In the genomic region with DNA sequence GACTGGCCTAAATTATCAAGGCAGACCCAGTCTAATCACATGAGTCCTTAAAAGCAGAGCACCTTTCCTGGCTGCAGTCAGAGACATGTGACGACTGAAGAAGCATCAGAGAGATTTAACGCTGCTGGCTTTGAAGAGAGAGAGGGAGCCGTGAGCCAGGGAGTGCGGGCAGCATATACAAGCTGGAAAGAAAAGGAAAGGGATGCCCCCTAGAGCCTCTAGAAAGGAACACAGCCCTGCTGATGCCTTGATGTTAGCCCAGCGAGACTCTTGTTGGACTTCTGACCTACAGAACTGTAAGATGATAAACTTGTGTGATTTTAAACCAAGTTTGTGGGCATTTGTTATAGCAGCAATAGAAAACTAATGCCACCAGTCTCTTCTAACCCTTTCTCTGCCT, we compare ENCODE assay signal across 9 cellular contexts. TPM values are rescaled to one million over a fixed set of nuclear protein-coding genes. Genes with fewer than 3 reads are reported as not detected.
DNase-seq lines count a peak whose midpoint lies in the region; ATAC-seq and TF ChIP-seq lines count a peak whose summit lies in the region.
"Had no signal": no experiment of that assay in that cellular context is flagged by ENCODE, and none has a peak within 500 bp of the region (broad histone marks: within the 10 kb centered on the region; RNA-seq: fewer than 3 reads in every experiment).

No MANE protein-coding gene starts in this region.

- DNase-seq in Daoy (ENCODE audit: low read depth) (peak; percentile 8), SK-N-SH (peak; percentile 14), iPS-NIHi7 (ENCODE audit: extremely low spot score) (peak; percentile 49), NCI-H146 (lab: John Stamatoyannopoulos, UW) (no peak)
- DNase-seq: activated B cell treated with CpG ODN at 0.5 μM for 24 hours had no signal

- TF ChIP-seq EP300 in SK-N-SH (IDR thresholded peaks at IDR 0.05; ENCODE audit: borderline replicate concordance in 1 of 2, low read depth in 1 of 2, low read length in 1 of 2), result no peak

- H3K36me3 ChIP-seq in HEK293 (ENCODE audit: control insufficient read depth in 2 of 2, insufficient read depth in 1 of 2, low read length in 2 of 2) (peaks cover 10 to 48% of the 10 kb centered on the region in 2 experiments), SK-N-SH (replicated peaks in 1 of 2; ENCODE audit: control insufficient read depth in 1 of 2, insufficient read depth in 2 of 2, low read length in 1 of 2) (peaks cover 53 to 65% of the 10 kb centered on the region in 2 experiments)

- ATAC-seq in HG03175 (IDR thresholded peaks at IDR 0.05; ENCODE audit: unreplicated experiment) (no peak), HG03139 (IDR thresholded peaks at IDR 0.05; ENCODE audit: unreplicated experiment) (no peak), HG02840 (IDR thresholded peaks at IDR 0.05; ENCODE audit: low FRiP score, unreplicated experiment) (no peak)

- H3K4me2 ChIP-seq in SK-N-SH, result no peak overlapping the region

- 87% methylated on average over 5 of the region's 5 CpGs for WGBS in SK-N-SH (ENCODE audit: low lambda C conversion rate)

- no peaks in the 10 kb centered on the region for H4K20me1 ChIP-seq in SK-N-SH (ENCODE audit: insufficient read depth)

- H2AFZ ChIP-seq in SK-N-SH (ENCODE audit: low read depth), result no peak overlapping the region

- H3K4me1 ChIP-seq in HEK293 (ENCODE audit: control insufficient read depth, insufficient read depth, low read length) (no peaks in the 10 kb centered on the region), SK-N-SH (ENCODE audit: control insufficient read depth in 1 of 2, insufficient read depth in 2 of 2, low read depth in 1 of 2, low read length in 1 of 2) (peaks cover 0 to 4% of the 10 kb centered on the region in 2 experiments; a peak in 3 of 4 replicates)

- peaks cover 4% of the 10 kb centered on the region for H3F3A ChIP-seq in SK-N-SH (replicated peaks; ENCODE audit: insufficient read depth)

- no peak overlapping the region for H3K4me3 ChIP-seq in HEK293 (ENCODE audit: low read depth, low read length)
- H3K4me3 ChIP-seq in SK-N-SH (ENCODE audit: low read depth in 2 of 2, low read length in 1 of 2), result no peak overlapping the region

- POLR2A ChIA-PET in HEK293 (lab: Yijun Ruan, JAX), result no interaction called here
- POLR2A ChIA-PET in SK-N-SH (lab: Yijun Ruan, JAX), result no interaction called here

- no peaks in the 10 kb centered on the region for H3K9me2 ChIP-seq in SK-N-SH

- no peaks in the 10 kb centered on the region for H3K27me3 ChIP-seq in SK-N-SH (ENCODE audit: insufficient read depth)

- TF ChIP-seq RAD21 in SK-N-SH (IDR thresholded peaks at IDR 0.05; ENCODE audit: low read length), result peak; percentile 26

- H3K79me2 ChIP-seq in SK-N-SH (ENCODE audit: insufficient read depth), result no peaks in the 10 kb centered on the region

- no peak overlapping the region for H3K9ac ChIP-seq in SK-N-SH

- no peak for TF ChIP-seq CTCF in HEK293 (tag by site-specific recombination; IDR thresholded peaks at IDR 0.05)
- peak; percentile 25 for TF ChIP-seq CTCF in SK-N-SH (IDR thresholded peaks at IDR 0.05)

- CTCF ChIA-PET in HEK293 (lab: Yijun Ruan, JAX) (no interaction called here), SK-N-SH (lab: Yijun Ruan, JAX) (interaction anchor here (0.9 kb wide), 1 partner anchor 247 kb away, joined by 3 read pairs; no protein-coding TSS in a partner anchor)

- H3K27ac ChIP-seq in HEK293 (ENCODE audit: extremely low read depth, low read depth, low read length) (no peak overlapping the region), SK-N-SH (ENCODE audit: low read depth in 2 of 2, low read length in 1 of 2) (no peak overlapping the region)

- H3K9me3 ChIP-seq in HEK293 (ENCODE audit: control insufficient read depth, insufficient read depth, low read depth, low read length), result no peaks in the 10 kb centered on the region
- H3K9me3 ChIP-seq in SK-N-SH, result no peaks in the 10 kb centered on the region

TF ChIP-seq in HEK293, 187 proteins besides CTCF, POLR2A, EP300 and RAD21:
- no peak for TF ChIP-seq ZNF777 (tag by site-specific recombination; IDR thresholded peaks at IDR 0.05; ENCODE audit: borderline replicate concordance)
- peak; percentile 45 for TF ChIP-seq ZNF654 (tag by site-specific recombination; IDR thresholded peaks at IDR 0.05; ENCODE audit: low read depth)
TF ChIP-seq in HEK293: peak in this region for 1.

TF ChIP-seq in SK-N-SH, 30 proteins besides CTCF, POLR2A, EP300 and RAD21:
- TF ChIP-seq USF1 (IDR thresholded peaks at IDR 0.05; ENCODE audit: borderline replicate concordance, low read depth), result no peak
- TF ChIP-seq, protein P1, sequence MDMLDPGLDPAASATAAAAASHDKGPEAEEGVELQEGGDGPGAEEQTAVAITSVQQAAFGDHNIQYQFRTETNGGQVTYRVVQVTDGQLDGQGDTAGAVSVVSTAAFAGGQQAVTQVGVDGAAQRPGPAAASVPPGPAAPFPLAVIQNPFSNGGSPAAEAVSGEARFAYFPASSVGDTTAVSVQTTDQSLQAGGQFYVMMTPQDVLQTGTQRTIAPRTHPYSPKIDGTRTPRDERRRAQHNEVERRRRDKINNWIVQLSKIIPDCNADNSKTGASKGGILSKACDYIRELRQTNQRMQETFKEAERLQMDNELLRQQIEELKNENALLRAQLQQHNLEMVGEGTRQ (IDR thresholded peaks at IDR 0.05; ENCODE audit: borderline replicate concordance, low read depth, low read length), result no peak
- no peak for TF ChIP-seq CHD2 (IDR thresholded peaks at IDR 0.05; ENCODE audit: low read length, partially characterized antibody)
- no peak for TF ChIP-seq FOSL2 (IDR thresholded peaks at IDR 0.05; ENCODE audit: borderline replicate concordance, low read depth)
- TF ChIP-seq MEF2A (IDR thresholded peaks at IDR 0.05; ENCODE audit: borderline replicate concordance, low read depth), result no peak
- TF ChIP-seq MXI1 (IDR thresholded peaks at IDR 0.05; ENCODE audit: low read depth, low read length), result no peak
- no peak for TF ChIP-seq FOXM1 (IDR thresholded peaks at IDR 0.05; ENCODE audit: low read depth)
- no peak for TF ChIP-seq MAX (IDR thresholded peaks at IDR 0.05; ENCODE audit: low read depth)
- TF ChIP-seq TAF1 (IDR thresholded peaks at IDR 0.05; ENCODE audit: borderline replicate concordance, low read depth, low read length), result no peak
- TF ChIP-seq ELF1 (IDR thresholded peaks at IDR 0.05), result no peak
- no peak for TF ChIP-seq FOXJ3 (CRISPR knock-in tag; IDR thresholded peaks at IDR 0.05)
- TF ChIP-seq JUND (IDR thresholded peaks at IDR 0.05), result no peak

RNA-seq across cellular contexts. Expression of gene HEATR5B, which starts 58.1 kb away (rescaled TPM):
- total RNA-seq in Daoy (2014; rRNA removed; shearing (Covaris generic)), result 18.5 and 21.6 TPM in 2 replicates
- 10.8 and 17.5 TPM in 2 replicates for polyA plus RNA-seq in SK-N-SH (2012; rRNA removed)
- polyA plus RNA-seq in SK-N-SH (2012; cell fraction: cytosol; rRNA removed), result 7.8 and 9.0 TPM in 2 replicates
- polyA plus RNA-seq in SK-N-SH (2012; cell fraction: nucleus; rRNA removed), result 20.2 and 44.3 TPM in 2 replicates

RNA-seq across cellular contexts. Expression of gene GPATCH11, which starts 58.3 kb away (rescaled TPM):
- total RNA-seq in Daoy (2014; rRNA removed; shearing (Covaris generic)), result 19.7 and 25.2 TPM in 2 replicates
- 2.9 and 4.0 TPM in 2 replicates for polyA plus RNA-seq in SK-N-SH (2012; rRNA removed)
- polyA plus RNA-seq in SK-N-SH (2012; cell fraction: cytosol; rRNA removed), result 5.5 and 6.2 TPM in 2 replicates
- polyA plus RNA-seq in SK-N-SH (2012; cell fraction: nucleus; rRNA removed), result 0.80 and 1.5 TPM in 2 replicates

RNA-seq across cellular contexts. Expression of gene STRN, which starts 59.7 kb away (rescaled TPM):
- total RNA-seq in Daoy (2014; rRNA removed; shearing (Covaris generic)), result 12.1 and 15.2 TPM in 2 replicates
- 4.8 and 5.8 TPM in 2 replicates for polyA plus RNA-seq in SK-N-SH (2012; rRNA removed)
- polyA plus RNA-seq in SK-N-SH (2012; cell fraction: cytosol; rRNA removed), result 6.1 TPM in 2 replicates
- 3.6 and 7.6 TPM in 2 replicates for polyA plus RNA-seq in SK-N-SH (2012; cell fraction: nucleus; rRNA removed)
